Comparison of ENCODE assay signal across 15 cellular contexts in genomic region chr20:58022711-58023110, GRCh38.
DNase-seq lines count a peak whose midpoint lies in the region; ATAC-seq and TF ChIP-seq lines count a peak whose summit lies in the region.
"Had no signal": no experiment of that assay in that cellular context is flagged by ENCODE, and none has a peak within 500 bp of the region (broad histone marks: within the 10 kb centered on the region; RNA-seq: fewer than 3 reads in every experiment).

No MANE protein-coding gene starts in this region.

- H3K4me1 ChIP-seq in SK-N-SH (ENCODE audit: control insufficient read depth in 1 of 2, insufficient read depth in 2 of 2, low read depth in 1 of 2, low read length in 1 of 2) (peaks cover 4 to 42% of the 10 kb centered on the region in 2 experiments; a peak in 3 of 4 replicates), spleen (no peaks in the 10 kb centered on the region)
- H3K4me1 ChIP-seq: HAP-1 had no signal

- H3K9me2 ChIP-seq in SK-N-SH, result no peaks in the 10 kb centered on the region

- WGBS in SK-N-SH (ENCODE audit: low lambda C conversion rate), result 86% methylated on average over 3 of the region's 3 CpGs
- WGBS in spleen, 5 donors, result 81 to 96% (median 89%) methylated on average over 3 of the region's 3 CpGs

- no peak for DNase-seq in SK-N-SH
- peak; percentile 88 for DNase-seq in RPMI7951 (ENCODE audit: low read depth)
- peak; percentile 21 to 56 for DNase-seq in foreskin fibroblast
- DNase-seq in spleen, result peak; percentile 20
- DNase-seq in activated naive CD4-positive, alpha-beta T cell (lab: John Stamatoyannopoulos, UW), result no peak
- DNase-seq: ACHN; CD4-positive, CD25-positive, alpha-beta regulatory T cell; DMS 273 treated with DMSO at 0.1 percent for 48 hours had no signal

- ATAC-seq in SK-N-SH treated with all-trans-retinoic acid at 6 μM for 48 hours, result no peak
- ATAC-seq in GM18909 (IDR thresholded peaks at IDR 0.05; ENCODE audit: poor library complexity, unreplicated experiment), result no peak
- ATAC-seq in HG03280 (IDR thresholded peaks at IDR 0.05; ENCODE audit: unreplicated experiment), result no peak

- POLR2A ChIA-PET in SK-N-SH (lab: Yijun Ruan, JAX), result no interaction called here

- no peaks in the 10 kb centered on the region for H4K20me1 ChIP-seq in SK-N-SH (ENCODE audit: insufficient read depth)
- H4K20me1 ChIP-seq: BLaER1 treated with 17β-estradiol and CSF1 and Interleukin-3, amounts not matched to agents 10 nM and 100 nM had no signal

- H3K9me3 ChIP-seq in SK-N-SH, result no peaks in the 10 kb centered on the region
- no peaks in the 10 kb centered on the region for H3K9me3 ChIP-seq in spleen
- H3K9me3 ChIP-seq: BLaER1 treated with 17β-estradiol and CSF1 and Interleukin-3, amounts not matched to agents 10 nM and 100 nM; HAP-1 had no signal

- H3K4me3 ChIP-seq in SK-N-SH (ENCODE audit: low read depth in 2 of 2, low read length in 1 of 2), result no peak overlapping the region
- H3K4me3 ChIP-seq in foreskin fibroblast (ENCODE audit: low read depth in 1 of 2, low read length in 2 of 2), result no peak overlapping the region
- H3K4me3 ChIP-seq in spleen, result no peak overlapping the region
- H3K4me3 ChIP-seq: BLaER1 treated with 17β-estradiol and CSF1 and Interleukin-3, amounts not matched to agents 10 nM and 100 nM; HAP-1 had no signal

- no peak for TF ChIP-seq POLR2A in spleen (IDR thresholded peaks at IDR 0.05)

- H2AFZ ChIP-seq in SK-N-SH (ENCODE audit: low read depth), result no peak overlapping the region

- CTCF ChIA-PET in SK-N-SH (lab: Yijun Ruan, JAX), result interaction anchor here (0.9 kb wide), 1 partner anchor 9 kb away, joined by 4 read pairs; no protein-coding TSS in a partner anchor

- H3K27me3 ChIP-seq in SK-N-SH (ENCODE audit: insufficient read depth) (no peaks in the 10 kb centered on the region), spleen (replicated peaks in 1 of 7) (peaks cover 0 to 17% (median 0%) of the 10 kb centered on the region in 7 donors)
- H3K27me3 ChIP-seq: BLaER1 treated with 17β-estradiol and CSF1 and Interleukin-3, amounts not matched to agents 10 nM and 100 nM had no signal

- intact Hi-C loops in spleen (cut with DNase I; ENCODE audit: low total_unique reads), result no loop called here

- no peak overlapping the region for H3K4me2 ChIP-seq in SK-N-SH
- H3K4me2 ChIP-seq: BLaER1 treated with 17β-estradiol and CSF1 and Interleukin-3, amounts not matched to agents 10 nM and 100 nM had no signal

- no peak overlapping the region for H3K9ac ChIP-seq in SK-N-SH
- H3K9ac ChIP-seq: BLaER1 treated with 17β-estradiol and CSF1 and Interleukin-3, amounts not matched to agents 10 nM and 100 nM had no signal

- no peak for TF ChIP-seq EP300 in SK-N-SH (IDR thresholded peaks at IDR 0.05; ENCODE audit: borderline replicate concordance in 1 of 2, low read depth in 1 of 2, low read length in 1 of 2)

- no peak for TF ChIP-seq RAD21 in SK-N-SH (IDR thresholded peaks at IDR 0.05; ENCODE audit: low read length)

- H3K27ac ChIP-seq in SK-N-SH (ENCODE audit: low read depth in 2 of 2, low read length in 1 of 2) (peak overlapping the region in 1 of 2 experiments; percentile 40; a peak in 1 of 4 replicates), spleen (no peak overlapping the region)
- H3K27ac ChIP-seq: 22Rv1; BLaER1 treated with 17β-estradiol and CSF1 and Interleukin-3, amounts not matched to agents 10 nM and 100 nM; HL-60 had no signal

- no peaks in the 10 kb centered on the region for H3K79me2 ChIP-seq in SK-N-SH (ENCODE audit: insufficient read depth)

- TF ChIP-seq CTCF in SK-N-SH (IDR thresholded peaks at IDR 0.05) (no peak), foreskin fibroblast (IDR thresholded peaks at IDR 0.05; ENCODE audit: low read depth, low read length) (no peak), spleen (IDR thresholded peaks at IDR 0.05 in 8 of 11, conservative IDR thresholded peaks at IDR 0.05 in 3 of 11) (no peak)

- H3K36me3 ChIP-seq in SK-N-SH (replicated peaks in 1 of 2; ENCODE audit: control insufficient read depth in 1 of 2, insufficient read depth in 2 of 2, low read length in 1 of 2) (no peaks in the 10 kb centered on the region), spleen (no peaks in the 10 kb centered on the region)
- H3K36me3 ChIP-seq: BLaER1 treated with 17β-estradiol and CSF1 and Interleukin-3, amounts not matched to agents 10 nM and 100 nM; HAP-1 had no signal

- H3F3A ChIP-seq in SK-N-SH (replicated peaks; ENCODE audit: insufficient read depth), result peaks cover 5% of the 10 kb centered on the region

TF ChIP-seq in SK-N-SH, 30 proteins besides CTCF, POLR2A, EP300 and RAD21:
- TF ChIP-seq FOXM1 (IDR thresholded peaks at IDR 0.05; ENCODE audit: low read depth), result no peak
- TF ChIP-seq YY1 (IDR thresholded peaks at IDR 0.05; ENCODE audit: low read depth), result no peak
- peak; percentile 31; the same call in 1 of the 2 replicates for TF ChIP-seq TCF12 (IDR thresholded peaks at IDR 0.05)
- TF ChIP-seq GATA2 (CRISPR knock-in tag; IDR thresholded peaks at IDR 0.05), result no peak
- no peak for TF ChIP-seq USF1 (IDR thresholded peaks at IDR 0.05; ENCODE audit: borderline replicate concordance, low read depth)
- TF ChIP-seq TEAD4 (IDR thresholded peaks at IDR 0.05; ENCODE audit: borderline replicate concordance, insufficient read depth), result no peak
- no peak for TF ChIP-seq FOXJ3 (CRISPR knock-in tag; IDR thresholded peaks at IDR 0.05)
- no peak for TF ChIP-seq ZBTB33 (IDR thresholded peaks at IDR 0.05; ENCODE audit: borderline replicate concordance, low read depth)

TF ChIP-seq in SK-N-SH treated with all-trans-retinoic acid at 6 μM for 48 hours, 23 proteins besides CTCF, POLR2A, EP300 and RAD21:
- TF ChIP-seq ESRRG (CRISPR knock-in tag; IDR thresholded peaks at IDR 0.05) (no peak), TOX (CRISPR knock-in tag; IDR thresholded peaks at IDR 0.05; ENCODE audit: borderline replicate concordance) (no peak), ZNF70 (CRISPR knock-in tag; IDR thresholded peaks at IDR 0.05) (no peak), ZC3H10 (CRISPR knock-in tag; IDR thresholded peaks at IDR 0.05) (no peak), BACH2 (CRISPR knock-in tag; IDR thresholded peaks at IDR 0.05; ENCODE audit: borderline replicate concordance) (no peak), CSDC2 (CRISPR knock-in tag; IDR thresholded peaks at IDR 0.05) (no peak), CREB5 (CRISPR knock-in tag; IDR thresholded peaks at IDR 0.05; ENCODE audit: low read depth) (no peak), ZFP30 (CRISPR knock-in tag; IDR thresholded peaks at IDR 0.05) (no peak), ARNTL (CRISPR knock-in tag; IDR thresholded peaks at IDR 0.05; ENCODE audit: borderline replicate concordance, low read depth) (no peak), RARB (CRISPR knock-in tag; IDR thresholded peaks at IDR 0.05) (no peak), TCF4 (CRISPR knock-in tag; IDR thresholded peaks at IDR 0.05; ENCODE audit: borderline replicate concordance) (no peak)

Comparison
In these comparisons a context has a peak if more than half of its experiments do, and no peak if none do; other contexts are left out.
1. DNase-seq: peak in RPMI7951 (single experiment), foreskin fibroblast (2 of 2) and spleen (single experiment); none in SK-N-SH (single experiment) and activated naive CD4-positive, alpha-beta T cell (0 of 4).